In genomic region chr11:2893021-2893528, GRCh38 we compare ENCODE assay signal across 8 cellular contexts. TPM values are rescaled to one million over a fixed set of nuclear protein-coding genes. Genes with fewer than 3 reads are reported as not detected.
DNase-seq lines count a peak whose midpoint lies in the region; ATAC-seq and TF ChIP-seq lines count a peak whose summit lies in the region.

No MANE protein-coding gene starts in this region.

- no peaks in the 10 kb centered on the region for H3K79me2 ChIP-seq in ACC112 (ENCODE audit: control insufficient read depth, insufficient read depth, low read length, unreplicated experiment)

- H3K4me1 ChIP-seq in ACC112 (ENCODE audit: control insufficient read depth, insufficient read depth, low read length, unreplicated experiment) (peaks cover 8% of the 10 kb centered on the region), mucosa of rectum (ENCODE audit: control insufficient read depth in 2 of 2, insufficient read depth in 2 of 2, low read length in 2 of 2) (peaks cover 17 to 20% of the 10 kb centered on the region in 2 donors)

- H3K27ac ChIP-seq in ACC112 (ENCODE audit: low read depth, low read length) (no peak overlapping the region), mucosa of rectum (ENCODE audit: low read depth in 2 of 2, low read length in 2 of 2) (peak overlapping the region; percentile 28 to 61)

- no peaks in the 10 kb centered on the region for H3K36me3 ChIP-seq in ACC112 (ENCODE audit: insufficient read depth, low read length)
- H3K36me3 ChIP-seq in mucosa of rectum (ENCODE audit: control insufficient read depth in 2 of 2, insufficient read depth in 2 of 2, low read length in 2 of 2) = no peaks in the 10 kb centered on the region

- H3K27me3 ChIP-seq in ACC112 (ENCODE audit: insufficient read depth, low read length) (no peaks in the 10 kb centered on the region), mucosa of rectum (ENCODE audit: control insufficient read depth in 2 of 2, insufficient read depth in 2 of 2, low read length in 2 of 2) (no peaks in the 10 kb centered on the region)

- peak overlapping the region; percentile 75 for H3K4me3 ChIP-seq in ACC112 (ENCODE audit: low read depth, low read length)
- H3K4me3 ChIP-seq in cardiac fibroblast (replicated peaks in 1 of 2; ENCODE audit: low read depth in 2 of 2, low read length in 2 of 2) = peak overlapping the region; percentile 41 to 45
- peak overlapping the region; percentile 56 to 62 for H3K4me3 ChIP-seq in mucosa of rectum (ENCODE audit: low read length in 2 of 2)

- no peaks in the 10 kb centered on the region for H3K9me3 ChIP-seq in mucosa of rectum (ENCODE audit: control insufficient read depth in 2 of 2, low read length in 2 of 2)

- ATAC-seq in GM21825 (IDR thresholded peaks at IDR 0.05; ENCODE audit: unreplicated experiment) = no peak
- ATAC-seq in GM19452 (IDR thresholded peaks at IDR 0.05; ENCODE audit: unreplicated experiment) = no peak

- no peak for TF ChIP-seq CTCF in cardiac fibroblast (IDR thresholded peaks at IDR 0.05; ENCODE audit: low read depth, low read length)

- peak; percentile 85 for DNase-seq in HT-29 (ENCODE audit: low spot score)
- DNase-seq in cardiac fibroblast (ENCODE audit: low read depth in 2 of 2) = no peak
- no peak for DNase-seq in NCI-H2171 treated with DMSO at 0.1 percent for 48 hours (lab: John Stamatoyannopoulos, UW)
- DNase-seq in hippocampal formation (lab: John Stamatoyannopoulos, UW) = no peak

- no peak overlapping the region for H2AFZ ChIP-seq in ACC112 (ENCODE audit: low read length, unreplicated experiment)

- no peak overlapping the region for H3K9ac ChIP-seq in mucosa of rectum (ENCODE audit: low read depth in 1 of 2, low read length in 2 of 2)

RNA-seq across cellular contexts. Expression of gene CDKN1C, which starts 7.5 kb away (rescaled TPM):
- total RNA-seq in HT-29 (2014; rRNA removed; shearing (Covaris generic)) = 5.3 and 9.1 TPM in 2 replicates

RNA-seq across cellular contexts. Expression of gene PHLDA2, which starts 36.1 kb away (rescaled TPM):
- 345 and 406 TPM in 2 replicates for total RNA-seq in HT-29 (2014; rRNA removed; shearing (Covaris generic))
